Comparison of ENCODE assay signal across 10 cellular contexts in the genomic region with DNA sequence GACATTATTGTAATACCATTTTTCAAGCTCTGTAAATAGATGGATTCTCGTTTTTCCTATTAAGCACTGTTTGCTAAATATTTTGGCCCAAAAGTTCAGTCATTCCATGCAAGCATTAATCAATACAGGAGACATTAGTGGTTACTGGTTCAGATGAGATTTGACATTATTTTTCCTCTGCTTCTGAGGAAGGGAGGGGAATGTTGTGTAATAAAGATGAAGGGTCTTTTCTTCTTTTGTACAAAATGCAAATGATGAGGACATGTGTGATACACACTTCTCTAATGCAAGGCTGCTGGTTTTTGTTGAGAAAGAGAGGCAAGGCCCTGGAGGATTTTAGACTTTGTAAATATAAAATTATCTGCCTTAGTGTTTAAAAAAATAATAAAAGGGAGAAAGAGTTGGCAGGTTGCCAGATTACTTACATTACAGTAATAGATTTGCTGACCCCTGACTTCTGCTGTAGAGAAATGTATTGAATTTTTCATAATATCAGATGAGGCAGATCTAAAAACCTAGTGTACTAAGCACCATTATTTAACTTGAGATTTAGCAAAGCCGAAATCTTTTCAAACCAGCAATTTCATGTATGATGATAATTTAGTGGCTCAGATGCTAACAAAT.
DNase-seq lines count a peak whose midpoint lies in the region; ATAC-seq and TF ChIP-seq lines count a peak whose summit lies in the region.
"Had no signal": no experiment of that assay in that cellular context is flagged by ENCODE, and none has a peak within 500 bp of the region (broad histone marks: within the 10 kb centered on the region; RNA-seq: fewer than 3 reads in every experiment).

No MANE protein-coding gene starts in this region.

- no peak overlapping the region for H3K4me3 Mint-ChIP-seq in activated CD4-positive, alpha-beta memory T cell treated with anti-CD3 and anti-CD28 coated beads, Interleukin-2, amount 10 ng/mL, durations not matched to agents 7 days and 5 days

- H3K27me3 ChIP-seq in left ventricle myocardium inferior (ENCODE audit: low read depth) (no peaks in the 10 kb centered on the region), right cardiac atrium (ENCODE audit: control insufficient read depth, insufficient read depth) (no peaks in the 10 kb centered on the region), upper lobe of right lung (no peaks in the 10 kb centered on the region)

- H3K4me1 ChIP-seq in left ventricle myocardium inferior (peaks cover 86% of the 10 kb centered on the region), right cardiac atrium (ENCODE audit: control insufficient read depth, insufficient read depth, low read length) (peaks cover 10% of the 10 kb centered on the region), upper lobe of right lung (peaks cover 52% of the 10 kb centered on the region)

- H3K27me3 Mint-ChIP-seq in activated CD4-positive, alpha-beta memory T cell treated with anti-CD3 and anti-CD28 coated beads, Interleukin-2, amount 10 ng/mL, durations not matched to agents 7 days and 5 days = no peaks in the 10 kb centered on the region

- H3K9me3 Mint-ChIP-seq in activated CD4-positive, alpha-beta memory T cell treated with anti-CD3 and anti-CD28 coated beads, Interleukin-2, amount 10 ng/mL, durations not matched to agents 7 days and 5 days = peaks cover 5% of the 10 kb centered on the region

- no peak for DNase-seq in left ventricle myocardium inferior
- DNase-seq in right cardiac atrium = no peak
- no peak for DNase-seq in activated CD4-positive, alpha-beta memory T cell treated with anti-CD3 and anti-CD28 coated beads, Interleukin-2, amount 10 ng/mL, durations not matched to agents 7 days and 5 days
- peak; percentile 38 to 58 for DNase-seq in lung microvascular endothelial cell (ENCODE audit: low read depth in 2 of 2)
- no peak for DNase-seq in upper lobe of right lung
- DNase-seq in NCI-H345 treated with DMSO at 0.1 percent for 48 hours (lab: John Stamatoyannopoulos, UW; ENCODE audit: unreplicated experiment) = no peak
- DNase-seq: mucosa of descending colon, NCI-H774 had no signal

- no peak for ATAC-seq in right cardiac atrium
- no peak for ATAC-seq in upper lobe of right lung
- ATAC-seq in HG03457 (IDR thresholded peaks at IDR 0.05; ENCODE audit: unreplicated experiment) = no peak
- ATAC-seq in GM21360 (IDR thresholded peaks at IDR 0.05; ENCODE audit: unreplicated experiment) = no peak
- ATAC-seq: mucosa of descending colon had no signal

- intact Hi-C loops in left ventricle myocardium inferior (cut with micrococcal nuclease) = loop anchor here (5.0 kb wide), 1 partner anchor 34 kb away; no protein-coding TSS in a partner anchor
- intact Hi-C loops in right cardiac atrium (cut with DNase I) = loop anchor here in 1 of 4 donors (5.0 kb wide), 1 partner anchor 34 kb away; no protein-coding TSS in a partner anchor
- intact Hi-C loops in upper lobe of right lung (cut with DNase I) = no loop called here

- H3K4me1 Mint-ChIP-seq in activated CD4-positive, alpha-beta memory T cell treated with anti-CD3 and anti-CD28 coated beads, Interleukin-2, amount 10 ng/mL, durations not matched to agents 7 days and 5 days = peaks cover 88% of the 10 kb centered on the region

- H3K4me3 ChIP-seq in left ventricle myocardium inferior (no peak overlapping the region), right cardiac atrium (ENCODE audit: low read length) (no peak overlapping the region), upper lobe of right lung (no peak overlapping the region)
- H3K4me3 ChIP-seq: mucosa of descending colon had no signal

- WGBS in right cardiac atrium = 44% methylated on average over 2 of the region's 2 CpGs

- CTCF ChIA-PET in activated CD4-positive, alpha-beta memory T cell treated with anti-CD3 and anti-CD28 coated beads, Interleukin-2, amount 10 ng/mL, durations not matched to agents 7 days and 5 days (lab: Charles Lee) = interaction anchor here (1.2 to 3.2 kb wide), 3 partner anchors 28 to 163 kb away, joined by 3 to 20 read pairs (median 10); no protein-coding TSS in a partner anchor

- POLR2A ChIA-PET in activated CD4-positive, alpha-beta memory T cell treated with anti-CD3 and anti-CD28 coated beads, Interleukin-2, amount 10 ng/mL, durations not matched to agents 7 days and 5 days (lab: Charles Lee) = interaction anchor here (1.2 to 8.6 kb wide), 15 partner anchors 9 to 330 kb away, joined by 3 to 151 read pairs (median 9); partner anchors contain the start of gene ARID5B

- H3K36me3 ChIP-seq in left ventricle myocardium inferior (peaks cover 19% of the 10 kb centered on the region), upper lobe of right lung (peaks cover 25% of the 10 kb centered on the region)

- H3K27ac Mint-ChIP-seq in activated CD4-positive, alpha-beta memory T cell treated with anti-CD3 and anti-CD28 coated beads, Interleukin-2, amount 10 ng/mL, durations not matched to agents 7 days and 5 days = peak overlapping the region; percentile 92

- peak overlapping the region; percentile 86 for H3K27ac ChIP-seq in left ventricle myocardium inferior (replicated peaks)
- H3K27ac ChIP-seq in right cardiac atrium (ENCODE audit: low read length) = no peak overlapping the region
- peak overlapping the region; percentile 78 for H3K27ac ChIP-seq in upper lobe of right lung

- no peak for TF ChIP-seq CTCF in left ventricle myocardium inferior (IDR thresholded peaks at IDR 0.05; ENCODE audit: borderline replicate concordance)
- no peak for TF ChIP-seq CTCF in upper lobe of right lung (IDR thresholded peaks at IDR 0.05)

- peaks cover 88% of the 10 kb centered on the region for H3K36me3 Mint-ChIP-seq in activated CD4-positive, alpha-beta memory T cell treated with anti-CD3 and anti-CD28 coated beads, Interleukin-2, amount 10 ng/mL, durations not matched to agents 7 days and 5 days (ENCODE audit: low read depth)

- no peaks in the 10 kb centered on the region for H3K9me3 ChIP-seq in left ventricle myocardium inferior (replicated peaks)
- no peaks in the 10 kb centered on the region for H3K9me3 ChIP-seq in right cardiac atrium (ENCODE audit: control insufficient read depth, low read length)
- H3K9me3 ChIP-seq in upper lobe of right lung = no peaks in the 10 kb centered on the region
- H3K9me3 ChIP-seq: mucosa of descending colon had no signal

Comparison
In these comparisons a context has a peak if more than half of its experiments do, and no peak if none do; other contexts are left out.
1. DNase-seq: peak in lung microvascular endothelial cell (2 of 2); none in left ventricle myocardium inferior (single experiment), right cardiac atrium (0 of 3), activated CD4-positive, alpha-beta memory T cell treated with anti-CD3 and anti-CD28 coated beads, Interleukin-2, amount 10 ng/mL, durations not matched to agents 7 days and 5 days (single experiment), upper lobe of right lung (single experiment) and NCI-H345 treated with DMSO at 0.1 percent for 48 hours (single experiment).